ENCODE assay signal across 14 cellular contexts in genomic region chrX:21781525-21781924, GRCh38. TPM values are rescaled to one million over a fixed set of nuclear protein-coding genes. Genes with fewer than 3 reads are reported as not detected.
DNase-seq lines count a peak whose midpoint lies in the region; ATAC-seq, FAIRE-seq and TF ChIP-seq lines count a peak whose summit lies in the region.
"Had no signal": no experiment of that assay in that cellular context is flagged by ENCODE, and none has a peak within 500 bp of the region (broad histone marks: within the 10 kb centered on the region; RNA-seq: fewer than 3 reads in every experiment).

No MANE protein-coding gene starts in this region.

- no peak for TF ChIP-seq POLR2A in H54 (IDR thresholded peaks at IDR 0.05; ENCODE audit: low read depth, low read length)

- no peaks in the 10 kb centered on the region for H3K36me3 ChIP-seq in WERI-Rb-1
- H3K36me3 ChIP-seq: thyroid gland had no signal

- ATAC-seq in GM19351 (IDR thresholded peaks at IDR 0.05; ENCODE audit: unreplicated experiment) (peak; percentile 83), HG02943 (IDR thresholded peaks at IDR 0.05; ENCODE audit: low read depth, unreplicated experiment) (peak; percentile 73)

- H3K9me3 ChIP-seq in WERI-Rb-1 (ENCODE audit: severe bottlenecking), result no peaks in the 10 kb centered on the region
- H3K9me3 ChIP-seq: thyroid gland had no signal

- peaks cover 5% of the 10 kb centered on the region for H3K27me3 ChIP-seq in WERI-Rb-1 (ENCODE audit: insufficient read depth, low read depth, severe bottlenecking)
- H3K27me3 ChIP-seq: thyroid gland had no signal

- DNase-seq in Daoy (ENCODE audit: low read depth), result peak; percentile 8
- peak; percentile 32 for DNase-seq in RPMI7951 (ENCODE audit: low read depth)
- DNase-seq in WERI-Rb-1, result no peak
- no peak for DNase-seq in NCI-H2029 (lab: John Stamatoyannopoulos, UW)
- DNase-seq in H54 (ENCODE audit: insufficient read length, low spot score), result no peak
- DNase-seq in NCI-H1105 (lab: John Stamatoyannopoulos, UW), result no peak
- DNase-seq: activated T-cell treated with anti-CD3 and anti-CD28 coated beads, Interleukin-2, amount 50 U/mL, for 48 hours; DND-41; midbrain; NCI-H510A; thyroid gland had no signal

- no peak overlapping the region for H3K4me3 ChIP-seq in WERI-Rb-1 (ENCODE audit: low read depth, low read length)
- H3K4me3 ChIP-seq: thyroid gland had no signal

- no peak for TF ChIP-seq CTCF in WERI-Rb-1 (IDR thresholded peaks at IDR 0.05; ENCODE audit: low read depth, low read length)

- H3K27ac ChIP-seq in WERI-Rb-1, result no peak overlapping the region
- H3K27ac ChIP-seq: thyroid gland had no signal

- FAIRE-seq in H54 (lab: Jason Lieb, UNC), result no peak
- FAIRE-seq: bronchial epithelial cell had no signal

RNA-seq across cellular contexts. Expression of gene SMPX, which starts 23.6 kb away (rescaled TPM):
- not detected in 2 replicates for total RNA-seq in Daoy (2014; rRNA removed; shearing (Covaris generic))
- total RNA-seq in RPMI7951 (2014; rRNA removed; shearing (Covaris generic)), result not detected in 2 replicates
- total RNA-seq: bronchial epithelial cell, thyroid gland had no signal

RNA-seq across cellular contexts. Expression of gene MBTPS2, which starts 57.9 kb away (rescaled TPM):
- total RNA-seq in Daoy (2014; rRNA removed; shearing (Covaris generic)), result 5.2 and 5.5 TPM in 2 replicates
- 9.0 and 9.9 TPM in 2 replicates for total RNA-seq in RPMI7951 (2014; rRNA removed; shearing (Covaris generic))

Comparison
In these comparisons a context has a peak if more than half of its experiments do, and no peak if none do; other contexts are left out.
1. DNase-seq: peak in Daoy (single experiment) and RPMI7951 (single experiment); none in WERI-Rb-1 (single experiment), NCI-H2029 (single experiment), H54 (single experiment) and NCI-H1105 (single experiment).